Comparison of ENCODE assay signal across 9 cellular contexts in the genomic region with DNA sequence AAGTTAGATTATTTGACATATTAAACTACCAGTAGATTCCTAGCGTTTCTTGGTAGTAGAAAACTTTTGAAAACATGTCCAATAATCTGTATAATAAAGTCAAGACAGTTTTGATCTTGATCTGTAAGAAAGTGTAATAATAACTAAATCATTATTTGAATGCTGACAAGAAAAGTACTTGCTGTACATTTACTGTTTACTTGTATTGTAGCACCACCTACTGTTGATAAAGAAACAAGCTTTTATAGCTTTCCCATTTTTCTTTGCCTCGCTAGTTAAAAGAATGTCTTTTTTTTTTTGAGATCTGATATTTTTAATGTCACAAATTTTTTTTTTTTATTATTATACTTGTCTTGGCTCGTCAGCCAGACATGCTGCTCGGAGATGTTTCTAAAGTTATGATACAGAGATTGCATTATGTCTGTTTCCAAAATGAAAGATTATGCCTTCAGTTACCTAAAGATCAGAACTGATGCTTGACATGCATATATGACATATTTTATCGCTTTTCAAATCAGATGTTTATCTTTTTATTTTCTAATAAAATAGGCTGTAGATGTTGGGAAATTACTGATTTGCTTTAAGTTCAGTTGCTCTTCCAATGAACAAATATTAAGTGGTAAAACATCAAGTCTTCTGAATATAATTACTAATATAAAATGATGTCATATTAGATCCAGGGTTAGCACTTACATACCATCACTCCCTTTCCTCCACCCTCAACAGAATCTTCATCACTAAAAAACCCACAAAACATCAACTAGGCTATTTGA.
DNase-seq lines count a peak whose midpoint lies in the region; ATAC-seq, FAIRE-seq and TF ChIP-seq lines count a peak whose summit lies in the region.
"Had no signal": no experiment of that assay in that cellular context is flagged by ENCODE, and none has a peak within 500 bp of the region (broad histone marks: within the 10 kb centered on the region; RNA-seq: fewer than 3 reads in every experiment).

No MANE protein-coding gene starts in this region.

- H3K27me3 ChIP-seq in endothelial cell of umbilical vein (ENCODE audit: control insufficient read depth in 2 of 2, insufficient read depth in 2 of 2, low read length in 2 of 2) = no peaks in the 10 kb centered on the region

- peaks cover 25% of the 10 kb centered on the region for H3K4me1 Mint-ChIP-seq in neural crest cell
- H3K4me1 Mint-ChIP-seq: central memory CD8-positive, alpha-beta T cell had no signal

- BruUV-seq in endothelial cell of umbilical vein (replicated peaks; lab: Mats Ljungman, UMichigan) = no TSS peak

- TF ChIP-seq POLR2A in endothelial cell of umbilical vein (IDR thresholded peaks at IDR 0.05; ENCODE audit: low read depth, low read length) = no peak

- H3K27ac Mint-ChIP-seq in neural crest cell (ENCODE audit: unreplicated experiment) = no peak overlapping the region

- no peak overlapping the region for H2AFZ ChIP-seq in endothelial cell of umbilical vein (ENCODE audit: low read depth, low read length)

- no peaks in the 10 kb centered on the region for H3K79me2 ChIP-seq in endothelial cell of umbilical vein (ENCODE audit: control insufficient read depth, insufficient read depth, low read length)

- dilution Hi-C loops in endothelial cell of umbilical vein (cut with MboI; ENCODE audit: extremely low pct_ligation_motif_present, low sequenced_read_pairs) = no loop called here

- 0 out of 2 replicates have a peak, but pooled peaks cover 2% of the 10 kb centered on the region for H3K4me1 ChIP-seq in HEK293 (ENCODE audit: control insufficient read depth, insufficient read depth, low read length)
- peaks cover 3% of the 10 kb centered on the region for H3K4me1 ChIP-seq in endothelial cell of umbilical vein (ENCODE audit: control insufficient read depth, extremely low read depth, insufficient read depth, low read length)

- DNase-seq in AG09319 (ENCODE audit: extremely low read depth, low read depth) (peak; percentile 20), OCI-M1 (lab: John Stamatoyannopoulos, UW) (peak; percentile 43), endothelial cell of umbilical vein (ENCODE audit: low read depth, low spot score) (peak; percentile 62), neural crest cell (ENCODE audit: low read depth, low spot score) (no peak), hypothalamus (lab: John Stamatoyannopoulos, UW) (no peak)
- no peak for DNase-seq in activated CD4-positive, alpha-beta T cell treated with anti-CD3 and anti-CD28 coated beads, Interleukin-2, amount 50 U/mL, for 48 hours

- H3K4me3 Mint-ChIP-seq in neural crest cell = no peak overlapping the region
- H3K4me3 Mint-ChIP-seq: central memory CD8-positive, alpha-beta T cell had no signal

- peak; percentile 70 for FAIRE-seq in endothelial cell of umbilical vein (lab: Jason Lieb, UNC)

- H3K9ac ChIP-seq in endothelial cell of umbilical vein (replicated peaks; ENCODE audit: extremely low read depth, insufficient read depth, low read length) = no peak overlapping the region

- H3K36me3 ChIP-seq in HEK293 (ENCODE audit: control insufficient read depth in 2 of 2, insufficient read depth in 1 of 2, low read length in 2 of 2) (no peaks in the 10 kb centered on the region), endothelial cell of umbilical vein (ENCODE audit: control insufficient read depth in 2 of 2, extremely low read depth in 1 of 2, insufficient read depth in 2 of 2, low read length in 2 of 2) (no peaks in the 10 kb centered on the region)

- TF ChIP-seq CTCF in AG09319 (IDR thresholded peaks at IDR 0.05; ENCODE audit: low read depth, low read length) (peak; percentile 49), HEK293 (tag by site-specific recombination; IDR thresholded peaks at IDR 0.05) (peak; percentile 51; the same call in 1 of the 2 replicates), endothelial cell of umbilical vein (IDR thresholded peaks at IDR 0.05; ENCODE audit: extremely low read depth in 1 of 2, insufficient read depth in 1 of 2, low read depth in 1 of 2, low read length in 2 of 2) (peak; percentile 17 to 36), neural crest cell (conservative IDR thresholded peaks at IDR 0.05) (peak; percentile 81)

- H3K36me3 Mint-ChIP-seq in neural crest cell (ENCODE audit: low read depth) = peaks cover 2% of the 10 kb centered on the region

- H4K20me1 ChIP-seq in endothelial cell of umbilical vein (replicated peaks; ENCODE audit: control insufficient read depth, extremely low read depth, insufficient read depth, low read length) = no peaks in the 10 kb centered on the region

- H3K4me3 ChIP-seq in HEK293 (ENCODE audit: low read depth, low read length) = no peak overlapping the region
- no peak overlapping the region for H3K4me3 ChIP-seq in endothelial cell of umbilical vein (replicated peaks in 1 of 3; ENCODE audit: insufficient read depth in 1 of 3, low read depth in 1 of 3, low read length in 3 of 3)

- CTCF ChIA-PET in HEK293 (lab: Yijun Ruan, JAX) (interaction anchor here (0.7 to 3.2 kb wide), 13 partner anchors 20 to 1262 kb away, joined by 3 to 24 read pairs (median 4); partner anchors contain the start of gene HECTD1), endothelial cell of umbilical vein (lab: Charles Lee) (interaction anchor here (0.5 to 5.9 kb wide), 47 partner anchors 8 to 1020 kb away, joined by 3 to 152 read pairs (median 4); partner anchors contain the start of gene ARHGAP5)

- no peaks in the 10 kb centered on the region for H3K27me3 Mint-ChIP-seq in neural crest cell (ENCODE audit: low read depth)

- intact Hi-C loops in endothelial cell of umbilical vein (cut with micrococcal nuclease) = loop anchor here (1.0 to 5.0 kb wide), 7 partner anchors 39 to 959 kb away; partner anchors contain the start of genes RNU6-7 and RNU6-8

- H3K4me2 ChIP-seq in endothelial cell of umbilical vein (ENCODE audit: insufficient read depth, low read length) = no peak overlapping the region

- no peaks in the 10 kb centered on the region for H3K9me1 ChIP-seq in endothelial cell of umbilical vein (replicated peaks; ENCODE audit: control insufficient read depth, extremely low read depth, insufficient read depth, low read length)

- H3K9me3 Mint-ChIP-seq in neural crest cell = peaks cover 7% of the 10 kb centered on the region
- H3K9me3 Mint-ChIP-seq: central memory CD8-positive, alpha-beta T cell had no signal

- H3K9me3 ChIP-seq in HEK293 (ENCODE audit: control insufficient read depth, insufficient read depth, low read depth, low read length) (no peaks in the 10 kb centered on the region), endothelial cell of umbilical vein (replicated peaks; ENCODE audit: control insufficient read depth, insufficient read depth, low read length) (no peaks in the 10 kb centered on the region)

- H3K27ac ChIP-seq in HEK293 (ENCODE audit: extremely low read depth, low read depth, low read length) (no peak overlapping the region), endothelial cell of umbilical vein (ENCODE audit: insufficient read depth, low read depth, low read length) (no peak overlapping the region)

- POLR2A ChIA-PET in HEK293 (lab: Yijun Ruan, JAX) (interaction anchor here (0.7 kb wide), 1 partner anchor 90 kb away, joined by 3 read pairs; no protein-coding TSS in a partner anchor), endothelial cell of umbilical vein (lab: Charles Lee) (no interaction called here)

- no peak for ATAC-seq in GM19397 (IDR thresholded peaks at IDR 0.05; ENCODE audit: unreplicated experiment)

TF ChIP-seq in HEK293, 187 proteins besides CTCF, POLR2A, EP300 and RAD21 (continues in another document):
- TF ChIP-seq ZNF239 (tag by site-specific recombination; IDR thresholded peaks at IDR 0.05) (no peak), ZNF311 (tag by site-specific recombination; IDR thresholded peaks at IDR 0.05; ENCODE audit: borderline replicate concordance) (no peak), HOXC10 (CRISPR knock-in tag; IDR thresholded peaks at IDR 0.05) (no peak), ZNF544 (tag by site-specific recombination; IDR thresholded peaks at IDR 0.05) (no peak), ZNF626 (tag by site-specific recombination; IDR thresholded peaks at IDR 0.05) (no peak), ATF2 (tag by site-specific recombination; IDR thresholded peaks at IDR 0.05; ENCODE audit: low read depth) (0 out of 2 replicates have a peak, but pooled peaks have one; percentile 57)

TF ChIP-seq in endothelial cell of umbilical vein, 7 proteins besides CTCF, POLR2A, EP300 and RAD21:
- TF ChIP-seq GATA2 (IDR thresholded peaks at IDR 0.05; ENCODE audit: insufficient read depth, insufficient read length, low read depth, low read length) = no peak
- TF ChIP-seq POLR2AphosphoS5 (IDR thresholded peaks at IDR 0.05; ENCODE audit: insufficient read depth, low read depth, low read length) = no peak
- TF ChIP-seq, protein P1, sequence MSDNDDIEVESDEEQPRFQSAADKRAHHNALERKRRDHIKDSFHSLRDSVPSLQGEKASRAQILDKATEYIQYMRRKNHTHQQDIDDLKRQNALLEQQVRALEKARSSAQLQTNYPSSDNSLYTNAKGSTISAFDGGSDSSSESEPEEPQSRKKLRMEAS (IDR thresholded peaks at IDR 0.05; ENCODE audit: insufficient read depth, insufficient read length) = no peak
- TF ChIP-seq JUN (IDR thresholded peaks at IDR 0.05; ENCODE audit: borderline replicate concordance, insufficient read depth, insufficient read length, low read depth) = no peak
- TF ChIP-seq MYC (IDR thresholded peaks at IDR 0.05; ENCODE audit: low read depth, low read length) = no peak
- no peak for TF ChIP-seq EZH2 (IDR thresholded peaks at IDR 0.05; ENCODE audit: borderline replicate concordance, low read depth, low read length, severe bottlenecking)
- no peak for TF ChIP-seq FOS (IDR thresholded peaks at IDR 0.05; ENCODE audit: borderline replicate concordance, insufficient read depth, low read length)

Comparison
In these comparisons a context has a peak if more than half of its experiments do, and no peak if none do; other contexts are left out.
1. DNase-seq: peak in AG09319 (single experiment), OCI-M1 (single experiment) and endothelial cell of umbilical vein (single experiment); none in neural crest cell (single experiment), hypothalamus (0 of 51) and activated CD4-positive, alpha-beta T cell treated with anti-CD3 and anti-CD28 coated beads, Interleukin-2, amount 50 U/mL, for 48 hours (0 of 2).
2. CTCF ChIP-seq: peak in every context shown above with its lines; median percentile 81 in neural crest cell; 51 in HEK293; 49 in AG09319; 26 in endothelial cell of umbilical vein.